11 cellular contexts compared by ENCODE assay signal in genomic region chr3:104886220-104886995, GRCh38.
DNase-seq lines count a peak whose midpoint lies in the region; ATAC-seq and TF ChIP-seq lines count a peak whose summit lies in the region.
"Had no signal": no experiment of that assay in that cellular context is flagged by ENCODE, and none has a peak within 500 bp of the region (broad histone marks: within the 10 kb centered on the region; RNA-seq: fewer than 3 reads in every experiment).

No MANE protein-coding gene starts in this region.

- H4K20me1 ChIP-seq in PC-3 (ENCODE audit: low read length): no peaks in the 10 kb centered on the region
- no peaks in the 10 kb centered on the region for H4K20me1 ChIP-seq in smooth muscle cell (ENCODE audit: low read depth)

- H3F3A ChIP-seq in PC-3 (ENCODE audit: low read length, unreplicated experiment) (no peaks in the 10 kb centered on the region), smooth muscle cell (ENCODE audit: low read depth) (no peaks in the 10 kb centered on the region)

- H3K79me2 ChIP-seq in PC-3 (ENCODE audit: low read length) (no peaks in the 10 kb centered on the region), smooth muscle cell (ENCODE audit: low read depth) (no peaks in the 10 kb centered on the region)

- H3K4me2 ChIP-seq in PC-3 (ENCODE audit: low read length) (peak overlapping the region; percentile 59), smooth muscle cell (no peak overlapping the region)

- no peaks in the 10 kb centered on the region for H3K4me1 Mint-ChIP-seq in CD4-positive, alpha-beta memory T cell

- BruUV-seq in PC-3 (replicated peaks; lab: Mats Ljungman, UMichigan): no TSS peak

- peak overlapping the region; percentile 6; the same call in 1 of the 2 replicates for H2AFZ ChIP-seq in PC-3 (ENCODE audit: low read length)
- H2AFZ ChIP-seq in smooth muscle cell (ENCODE audit: low read depth): no peak overlapping the region

- H3K27me3 ChIP-seq in PC-3 (ENCODE audit: low read length): no peaks in the 10 kb centered on the region
- no peaks in the 10 kb centered on the region for H3K27me3 ChIP-seq in smooth muscle cell (ENCODE audit: low read depth)
- H3K27me3 ChIP-seq in CD4-positive, alpha-beta memory T cell (ENCODE audit: insufficient read depth, low read length): no peaks in the 10 kb centered on the region
- H3K27me3 ChIP-seq: spleen had no signal

- H3K27me3 Mint-ChIP-seq in CD4-positive, alpha-beta memory T cell: no peaks in the 10 kb centered on the region

- DNase-seq in AG10803 (ENCODE audit: low read depth) (peak; percentile 54), PC-3 (peak; percentile 63), fibroblast of pulmonary artery (ENCODE audit: low read depth) (peak; percentile 29), smooth muscle cell (lab: John Stamatoyannopoulos, UW; ENCODE audit: unreplicated experiment) (no peak), activated T-cell treated with anti-CD3 and anti-CD28 coated beads for 4 hours (no peak)
- no peak for DNase-seq in CD4-positive, alpha-beta memory T cell
- DNase-seq: anterior cingulate cortex, NCI-H446 treated with DMSO at 0.1 percent for 48 hours, spleen had no signal

- no peaks in the 10 kb centered on the region for H3K36me3 Mint-ChIP-seq in CD4-positive, alpha-beta memory T cell

- ATAC-seq in HG03432 (IDR thresholded peaks at IDR 0.05; ENCODE audit: unreplicated experiment) (peak; percentile 38), PC-3 (peak; percentile 85), GM21390 (IDR thresholded peaks at IDR 0.05; ENCODE audit: unreplicated experiment) (no peak)

- H3K27ac Mint-ChIP-seq in CD4-positive, alpha-beta memory T cell: no peak overlapping the region

- H3K27ac ChIP-seq in PC-3 (ENCODE audit: low read length) (peak overlapping the region; percentile 74), smooth muscle cell (ENCODE audit: low read depth) (no peak overlapping the region)
- no peak overlapping the region for H3K27ac ChIP-seq in CD4-positive, alpha-beta memory T cell (ENCODE audit: low read depth, low read length)

- H3K9me3 ChIP-seq in PC-3 (ENCODE audit: low read length) (no peaks in the 10 kb centered on the region), smooth muscle cell (replicated peaks; ENCODE audit: low read depth) (no peaks in the 10 kb centered on the region)
- H3K9me3 ChIP-seq in CD4-positive, alpha-beta memory T cell (ENCODE audit: control insufficient read depth in 1 of 2, low read length in 2 of 2): no peaks in the 10 kb centered on the region
- H3K9me3 ChIP-seq: spleen had no signal

- H3K9me3 Mint-ChIP-seq in CD4-positive, alpha-beta memory T cell: no peaks in the 10 kb centered on the region

- H3K4me1 ChIP-seq in PC-3 (ENCODE audit: insufficient read depth, low read length) (peaks cover 28% of the 10 kb centered on the region), smooth muscle cell (ENCODE audit: low read depth) (no peaks in the 10 kb centered on the region)
- H3K4me1 ChIP-seq in CD4-positive, alpha-beta memory T cell (ENCODE audit: insufficient read depth, low read length): no peaks in the 10 kb centered on the region
- H3K4me1 ChIP-seq: spleen had no signal

- H3K4me3 ChIP-seq in AG10803 (ENCODE audit: low read length): no peak overlapping the region
- 0 out of 2 replicates have a peak overlapping the region, but pooled peaks have one; percentile 8 for H3K4me3 ChIP-seq in PC-3 (ENCODE audit: low read length)
- H3K4me3 ChIP-seq in fibroblast of pulmonary artery (replicated peaks; ENCODE audit: low read depth, low read length): no peak overlapping the region
- H3K4me3 ChIP-seq in smooth muscle cell: no peak overlapping the region
- no peak overlapping the region for H3K4me3 ChIP-seq in CD4-positive, alpha-beta memory T cell (ENCODE audit: low read length in 2 of 2)
- H3K4me3 ChIP-seq: spleen had no signal

- H3K9ac ChIP-seq in PC-3 (ENCODE audit: low read length): peak overlapping the region; percentile 3; the same call in 1 of the 2 replicates
- no peak overlapping the region for H3K9ac ChIP-seq in smooth muscle cell (ENCODE audit: low read depth)

- intact Hi-C loops in PC-3 (cut with micrococcal nuclease): no loop called here
- intact Hi-C loops in CD4-positive, alpha-beta memory T cell (cut with micrococcal nuclease): no loop called here

- H3K4me3 Mint-ChIP-seq in CD4-positive, alpha-beta memory T cell: no peak overlapping the region

- WGBS in smooth muscle cell (ENCODE audit: low lambda C conversion rate): 95% methylated on average over 4 of the region's 4 CpGs

- POLR2A ChIA-PET in PC-3 (lab: Charles Lee; ENCODE audit: unreplicated experiment): no interaction called here
- POLR2A ChIA-PET in CD4-positive, alpha-beta memory T cell (lab: Charles Lee; ENCODE audit: partially characterized antibody): no interaction called here

- CTCF ChIA-PET in PC-3 (lab: Charles Lee): no interaction called here
- CTCF ChIA-PET in CD4-positive, alpha-beta memory T cell (lab: Charles Lee; ENCODE audit: partially characterized antibody): no interaction called here

- TF ChIP-seq CTCF in AG10803 (conservative IDR thresholded peaks at IDR 0.05; ENCODE audit: low read length) (no peak), PC-3 (conservative IDR thresholded peaks at IDR 0.05; ENCODE audit: low read depth, low read length) (no peak), fibroblast of pulmonary artery (IDR thresholded peaks at IDR 0.05; ENCODE audit: low read length, missing control alignments) (no peak), smooth muscle cell (IDR thresholded peaks at IDR 0.05; ENCODE audit: borderline replicate concordance, insufficient read depth, poor library complexity, severe bottlenecking) (no peak)

- H3K9me2 ChIP-seq in PC-3 (replicated peaks; ENCODE audit: low read length): no peaks in the 10 kb centered on the region

- no peaks in the 10 kb centered on the region for H3K36me3 ChIP-seq in PC-3 (ENCODE audit: low read depth, low read length)
- H3K36me3 ChIP-seq in smooth muscle cell (ENCODE audit: low read depth): no peaks in the 10 kb centered on the region
- no peaks in the 10 kb centered on the region for H3K36me3 ChIP-seq in CD4-positive, alpha-beta memory T cell (ENCODE audit: insufficient read depth, low read length)
- H3K36me3 ChIP-seq: spleen had no signal

Comparison
In these comparisons a context has a peak if more than half of its experiments do, and no peak if none do; other contexts are left out.
1. DNase-seq: peak in AG10803 (single experiment), PC-3 (single experiment) and fibroblast of pulmonary artery (single experiment); none in smooth muscle cell (single experiment), CD4-positive, alpha-beta memory T cell (0 of 5) and activated T-cell treated with anti-CD3 and anti-CD28 coated beads for 4 hours (single experiment).